Comparison of ENCODE assay signal across 8 cellular contexts in the genomic region with DNA sequence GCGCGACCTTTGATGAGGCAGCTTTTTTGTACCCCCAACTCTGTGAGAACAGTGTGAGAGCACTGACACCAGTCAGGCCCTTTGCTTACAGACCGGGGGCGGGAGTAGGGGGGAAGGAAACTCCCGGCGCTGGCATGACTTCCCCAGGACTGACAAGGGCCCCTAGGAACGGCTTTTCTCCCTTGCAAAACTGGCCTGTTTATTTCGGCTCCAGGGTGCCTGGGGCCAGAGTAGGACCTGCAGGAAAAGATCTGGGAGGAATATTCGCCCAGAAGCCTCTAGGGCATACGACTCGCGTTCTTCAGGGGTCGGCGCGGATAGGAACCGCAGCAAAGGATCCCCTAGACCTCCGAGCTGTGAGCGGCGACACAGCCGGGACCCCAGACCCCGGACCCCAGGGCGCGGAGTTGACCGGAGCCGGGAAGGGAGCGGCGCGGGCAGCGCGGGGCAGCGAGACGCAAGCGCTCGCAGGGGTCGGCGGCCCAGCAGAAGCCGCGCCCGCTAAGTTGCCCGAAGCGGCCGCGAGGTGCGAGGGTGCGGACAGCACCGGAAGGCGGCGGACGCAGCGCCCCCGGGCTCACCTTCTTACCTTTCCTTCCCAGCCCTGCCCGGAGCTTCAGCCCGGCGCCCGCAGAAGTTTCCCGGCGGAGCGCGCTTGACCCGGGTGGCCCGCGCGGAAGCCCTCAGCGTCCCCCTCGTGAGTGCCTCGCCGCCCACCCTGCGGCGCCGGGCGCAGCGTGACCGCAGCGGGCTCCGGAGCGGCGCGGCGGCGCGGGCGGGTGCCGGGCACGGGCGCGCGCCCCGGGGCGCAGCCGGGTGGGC. TPM values are rescaled to one million over a fixed set of nuclear protein-coding genes. Genes with fewer than 3 reads are reported as not detected.
DNase-seq lines count a peak whose midpoint lies in the region; ATAC-seq, FAIRE-seq and TF ChIP-seq lines count a peak whose summit lies in the region.

TSS of gene POPDC3 (minus strand) at position 771 of the 822 bp plus-strand sequence. CDS start 18,105 bp downstream, outside the sequence.

- H3K4me1 ChIP-seq in KMS-11 (ENCODE audit: low read depth, poor library complexity, severe bottlenecking) = no peaks in the 10 kb centered on the region
- peaks cover 3 to 9% of the 10 kb centered on the region in 2 experiments; a peak in 2 of 5 replicates for H3K4me1 ChIP-seq in K562 (replicated peaks in 1 of 2; ENCODE audit: control insufficient read depth in 2 of 2, insufficient read depth in 2 of 2, low read length in 2 of 2)
- no peaks in the 10 kb centered on the region for H3K4me1 ChIP-seq in small intestine (ENCODE audit: control insufficient read depth in 2 of 2, insufficient read depth in 1 of 2, low read depth in 1 of 2, low read length in 1 of 2)

- CTCF ChIA-PET in K562 (lab: Yijun Ruan, JAX; ENCODE audit: low intra/inter-chr PET ratio) = no interaction called here

- intact Hi-C loops in K562 (cut with micrococcal nuclease) = loop anchor here (5.0 kb wide), 1 partner anchor 223 kb away; the partner anchor contains the start of gene PREP

- H3K9me1 ChIP-seq in K562 (ENCODE audit: control insufficient read depth, insufficient read depth, low read length) = no peaks in the 10 kb centered on the region

- DNase-seq in activated T-cell treated with anti-CD3 and anti-CD28 coated beads for 48 hours (ENCODE audit: low read depth) (peak; percentile 2), activated T-cell treated with anti-CD3 and anti-CD28 coated beads for 4 hours (no peak), K562 (ENCODE audit: extremely low read depth in 1 of 4, low spot score in 3 of 4) (peak in 1 of 4 experiments; percentile 14), iPS-NIHi7 (ENCODE audit: extremely low spot score) (peak; percentile 72), small intestine (no peak), ACHN (no peak)
- no peak for DNase-seq in effector CD4-positive, alpha-beta T cell

- in situ Hi-C loops in K562 (cut with MboI) = no loop called here
- in situ Hi-C loops in ACHN (cut with HindIII; ENCODE audit: low pct_ligation_motif_present, low pct_unique_long_range_greater_than_20kb, low sequenced_read_pairs) = no loop called here

- no peaks in the 10 kb centered on the region for H3K36me3 ChIP-seq in KMS-11 (ENCODE audit: insufficient read depth)
- no peaks in the 10 kb centered on the region for H3K36me3 ChIP-seq in K562 (ENCODE audit: control insufficient read depth, insufficient read depth, low read length)
- no peaks in the 10 kb centered on the region for H3K36me3 ChIP-seq in small intestine (ENCODE audit: control insufficient read depth in 2 of 2, insufficient read depth in 2 of 2, low read length in 2 of 2)

- H3K4me2 ChIP-seq in KMS-11 = peak within 1 kb of the TSS; percentile 17; the same call in 1 of the 2 replicates
- peak within 1 kb of the TSS; percentile 49; the same call in 1 of the 2 replicates for H3K4me2 ChIP-seq in K562 (ENCODE audit: insufficient read depth, low read length)

- no peak within 1 kb of the TSS for H3K9ac ChIP-seq in KMS-11
- peak within 1 kb of the TSS; percentile 48 to 78 for H3K9ac ChIP-seq in K562 (ENCODE audit: insufficient read depth in 1 of 2, low read depth in 2 of 2, low read length in 2 of 2)

- no peaks in the 10 kb centered on the region for H3K79me2 ChIP-seq in KMS-11 (ENCODE audit: insufficient read depth, low read depth)
- 0 out of 3 replicates have a peak, but pooled peaks cover 5% of the 10 kb centered on the region for H3K79me2 ChIP-seq in K562 (ENCODE audit: control insufficient read depth, insufficient read depth, low read length)

- H3K4me3 ChIP-seq in KMS-11 (IDR thresholded peaks at IDR 0.05; ENCODE audit: insufficient read depth, low read depth, low read length) (no peak within 1 kb of the TSS), K562 (peak within 1 kb of the TSS; percentile 42), small intestine (ENCODE audit: low read depth in 1 of 2, low read length in 2 of 2) (peak within 1 kb of the TSS; percentile 23 to 57)

- ATAC-seq in K562 = peak; percentile 11; the same call in 2 of the 3 replicates

- TF ChIP-seq CTCF in KMS-11 (conservative IDR thresholded peaks at IDR 0.05; ENCODE audit: low read depth, low read length) (no peak), K562 (IDR thresholded peaks at IDR 0.05 in 2 of 3, conservative IDR thresholded peaks at IDR 0.05 in 1 of 3; ENCODE audit: insufficient read depth in 2 of 3, low read depth in 1 of 3, low read length in 3 of 3) (no peak)

- no TSS peak for BruUV-seq in K562 (replicated peaks; lab: Mats Ljungman, UMichigan)

- WGBS in K562 (ENCODE audit: insufficient coverage, low coverage, missing lambda C conversion rate) = 64% methylated on average over 22 of the region's 90 CpGs
- WGBS in small intestine, 3 donors = 2 to 3% (median 3%) methylated on average over 63 to 90 of the region's 90 CpGs

- TF ChIP-seq POLR2A in K562 (conservative IDR thresholded peaks at IDR 0.05) = no peak

- H3K27ac ChIP-seq in KMS-11 = no peak within 1 kb of the TSS
- H3K27ac ChIP-seq in K562 (ENCODE audit: extremely low read depth, low read depth, low read length) = peak within 1 kb of the TSS; percentile 62
- H3K27ac ChIP-seq in small intestine (ENCODE audit: low read depth in 1 of 2, low read length in 1 of 2) = no peak within 1 kb of the TSS

- H3K27me3 ChIP-seq in KMS-11 (ENCODE audit: insufficient read depth, low read depth) = no peaks in the 10 kb centered on the region
- no peaks in the 10 kb centered on the region for H3K27me3 ChIP-seq in K562 (ENCODE audit: control insufficient read depth in 2 of 2, insufficient read depth in 2 of 2, low read length in 2 of 2)
- H3K27me3 ChIP-seq in small intestine (ENCODE audit: control insufficient read depth in 2 of 2, insufficient read depth in 2 of 2, low read length in 2 of 2) = peaks cover 4 to 14% of the 10 kb centered on the region in 2 donors

- FAIRE-seq in K562 (lab: Jason Lieb, UNC) = no peak
- no peak for FAIRE-seq in small intestine (lab: Jason Lieb, UNC)

- H4K20me1 ChIP-seq in KMS-11 (ENCODE audit: insufficient read depth) (no peaks in the 10 kb centered on the region), K562 (replicated peaks; ENCODE audit: control insufficient read depth, insufficient read depth, low read length) (no peaks in the 10 kb centered on the region)

- no peaks in the 10 kb centered on the region for H3K9me3 ChIP-seq in K562 (replicated peaks; ENCODE audit: control insufficient read depth, insufficient read depth, low read depth, low read length)
- no peaks in the 10 kb centered on the region for H3K9me3 ChIP-seq in small intestine (ENCODE audit: control insufficient read depth, low read depth)

- no peak for TF ChIP-seq RAD21 in K562 (CRISPR knock-in tag; conservative IDR thresholded peaks at IDR 0.05 in 1 of 2, IDR thresholded peaks at IDR 0.05 in 1 of 2)

- POLR2A ChIA-PET in K562 (lab: Yijun Ruan, JAX) = no interaction called here

- H2AFZ ChIP-seq in KMS-11 (ENCODE audit: low read depth) (peak within 1 kb of the TSS; percentile 64), K562 (ENCODE audit: low read depth, low read length) (peak within 1 kb of the TSS; percentile 56; the same call in 1 of the 2 replicates)

- no peak for TF ChIP-seq EP300 in K562 (IDR thresholded peaks at IDR 0.05; ENCODE audit: low read length)

TF ChIP-seq in K562, 482 proteins besides CTCF, POLR2A, EP300 and RAD21 (continues in another document):
- TF ChIP-seq XRCC3 (IDR thresholded peaks at IDR 0.05) = no peak
- TF ChIP-seq CCNT2 (IDR thresholded peaks at IDR 0.05; ENCODE audit: borderline replicate concordance, extremely low read depth, insufficient read length, low read depth, low read length) = no peak
- no peak for TF ChIP-seq ZNF644 (tag; IDR thresholded peaks at IDR 0.05; ENCODE audit: low read depth)

RNA-seq across cellular contexts. Expression of gene POPDC3, which starts in this region (rescaled TPM):
- 1.4 and 4.2 TPM in 2 replicates for total RNA-seq in K562 (2011; cell fraction: chromatin; rRNA removed; ENCODE audit: low replicate concordance)
- 1.7 and 2.3 TPM in 2 replicates for total RNA-seq in K562 (2011; cell fraction: nucleolus; rRNA removed)
- total RNA-seq in K562 (2011; cell fraction: nucleoplasm; rRNA removed) = 3.5 and 5.3 TPM in 2 replicates
- total RNA-seq in K562 (2014; rRNA removed) = 5.0 and 6.4 TPM in 2 replicates
- total RNA-seq in K562 (2014; rRNA removed; fragmentation: Illumina TruSeq; extraction: Trizol) = 5.6 and 5.9 TPM in 2 replicates
- total RNA-seq in K562 (2015; rRNA removed; fragmentation: Illumina TruSeq; extraction: Trizol) = 4.6 and 5.3 TPM in 2 replicates
- 4.0 and 4.8 TPM in 2 replicates for total RNA-seq in K562 (2021)
- polyA plus RNA-seq in K562 (2011; rRNA removed) = 1.0 and 11.8 TPM in 2 replicates
- polyA plus RNA-seq in K562 (2011; cell fraction: cytosol; rRNA removed) = 0.52 and 3.7 TPM in 2 replicates
- polyA plus RNA-seq in K562 (2011; cell fraction: nucleus; rRNA removed) = 0.31 and 3.0 TPM in 2 replicates
- polyA plus RNA-seq in K562 (2012) = 6.1 and 10.2 TPM in 2 replicates
- 10.2 and 11.5 TPM in 2 replicates for polyA plus RNA-seq in K562 (2014; fragmentation: Illumina TruSeq; extraction: Trizol)
- polyA plus RNA-seq in K562 (2014; fragmentation: Nextera tagmentation; extraction: Ambion mirVana) = 1 to 10 TPM; 4.0 to 5.4 TPM
- polyA plus RNA-seq in K562 (2014; rRNA removed) = 8.3 TPM in 2 replicates
- polyA minus RNA-seq in K562 (2011; rRNA and poly(A)+ RNA removed) = 0.24 and 4.8 TPM in 2 replicates
- polyA minus RNA-seq in K562 (2011; cell fraction: cytosol; rRNA and poly(A)+ RNA removed) = 1.2 TPM in 1 of 2 replicates, not detected in the other
- polyA minus RNA-seq in K562 (2011; cell fraction: nucleus; rRNA and poly(A)+ RNA removed) = 0.94 TPM in 1 of 2 replicates, not detected in the other
- polyA plus RNA-seq in small intestine = under 1 TPM in 2 of 3 donors, not detected in 1; 0.24 to 0.54 TPM

Comparison
In these comparisons a context has a peak if more than half of its experiments do, and no peak if none do; other contexts are left out.
1. DNase-seq: peak in activated T-cell treated with anti-CD3 and anti-CD28 coated beads for 48 hours (single experiment) and iPS-NIHi7 (single experiment); none in activated T-cell treated with anti-CD3 and anti-CD28 coated beads for 4 hours (single experiment), small intestine (single experiment), effector CD4-positive, alpha-beta T cell (single experiment) and ACHN (single experiment).